Comparison of ENCODE assay signal across 9 cellular contexts in the genomic region with DNA sequence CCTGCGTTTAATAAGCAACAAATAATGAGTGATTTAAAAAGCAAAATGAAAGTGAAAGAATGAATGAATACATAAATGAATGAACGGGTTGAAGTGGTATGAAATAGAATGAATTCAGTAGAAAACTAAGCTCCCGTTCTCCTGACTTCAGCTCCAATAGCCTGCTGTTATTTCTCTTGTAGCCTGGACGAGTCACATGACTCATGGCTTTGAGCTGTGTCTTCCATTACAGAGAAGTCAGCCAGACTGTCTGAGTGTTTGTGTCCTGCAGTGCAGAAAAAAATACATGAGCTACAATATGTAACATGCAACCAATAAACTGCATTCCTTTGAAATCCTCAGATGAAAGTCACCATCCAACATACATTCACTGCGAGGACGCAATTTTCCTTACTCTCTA. TPM values are rescaled to one million over a fixed set of nuclear protein-coding genes. Genes with fewer than 3 reads are reported as not detected.
DNase-seq lines count a peak whose midpoint lies in the region; ATAC-seq and TF ChIP-seq lines count a peak whose summit lies in the region.
"Had no signal": no experiment of that assay in that cellular context is flagged by ENCODE, and none has a peak within 500 bp of the region (broad histone marks: within the 10 kb centered on the region; RNA-seq: fewer than 3 reads in every experiment).

No MANE protein-coding gene starts in this region.

- no peaks in the 10 kb centered on the region for H3F3A ChIP-seq in Loucy (ENCODE audit: low read depth)

- peaks cover 10% of the 10 kb centered on the region for H3K4me1 ChIP-seq in Loucy (ENCODE audit: insufficient read depth, low read length, poor library complexity, severe bottlenecking)
- H3K4me1 ChIP-seq in gastroesophageal sphincter = no peaks in the 10 kb centered on the region

- no peak for ATAC-seq in gastroesophageal sphincter
- ATAC-seq in HG02759 (IDR thresholded peaks at IDR 0.05; ENCODE audit: unreplicated experiment) = no peak
- no peak for ATAC-seq in GM18502 (IDR thresholded peaks at IDR 0.05; ENCODE audit: poor library complexity, unreplicated experiment)

- no peak for TF ChIP-seq POLR2A in gastroesophageal sphincter (IDR thresholded peaks at IDR 0.05)

- H4K20me1 ChIP-seq in Loucy (ENCODE audit: insufficient read depth, low read length, poor library complexity, severe bottlenecking) = no peaks in the 10 kb centered on the region

- H3K27ac ChIP-seq in gastroesophageal sphincter = no peak overlapping the region
- H3K27ac ChIP-seq: esophagus squamous epithelium had no signal

- TF ChIP-seq EP300 in gastroesophageal sphincter (IDR thresholded peaks at IDR 0.05) = no peak

- H3K9me3 ChIP-seq in Loucy (ENCODE audit: insufficient read depth, low read depth, low read length) = no peaks in the 10 kb centered on the region
- H3K9me3 ChIP-seq in gastroesophageal sphincter = no peaks in the 10 kb centered on the region
- H3K9me3 ChIP-seq: esophagus squamous epithelium had no signal

- H3K36me3 ChIP-seq in Loucy (ENCODE audit: insufficient read depth, low read length) = no peaks in the 10 kb centered on the region
- no peaks in the 10 kb centered on the region for H3K36me3 ChIP-seq in gastroesophageal sphincter
- H3K36me3 ChIP-seq: esophagus squamous epithelium had no signal

- H3K4me2 ChIP-seq in Loucy (ENCODE audit: low read depth, low read length, poor library complexity, severe bottlenecking) = peak overlapping the region; percentile 50

- peak overlapping the region; percentile 22 for H3K4me3 ChIP-seq in Loucy (ENCODE audit: low read length, poor library complexity, severe bottlenecking)
- no peak overlapping the region for H3K4me3 ChIP-seq in choroid plexus epithelial cell (ENCODE audit: low read depth, low read length)
- H3K4me3 ChIP-seq in gastroesophageal sphincter = no peak overlapping the region

- DNase-seq in AG08396 (ENCODE audit: low spot score) (peak; percentile 49), choroid plexus epithelial cell (ENCODE audit: low read depth) (peak; percentile 95), midbrain (lab: John Stamatoyannopoulos, UW) (peak; percentile 54), SKM-1 (lab: John Stamatoyannopoulos, UW; ENCODE audit: unreplicated experiment) (no peak)
- DNase-seq: esophagus squamous epithelium had no signal

- H3K79me2 ChIP-seq in Loucy (ENCODE audit: insufficient read depth, low read length) = no peaks in the 10 kb centered on the region

- no peak overlapping the region for H3K9ac ChIP-seq in Loucy (ENCODE audit: low read depth, low read length, poor library complexity, severe bottlenecking)

- H3K9me2 ChIP-seq in Loucy (replicated peaks; ENCODE audit: low read depth, low read length) = no peaks in the 10 kb centered on the region

- peak overlapping the region; percentile 96 for H2AFZ ChIP-seq in Loucy (ENCODE audit: low read length)

- no peaks in the 10 kb centered on the region for H3K27me3 ChIP-seq in Loucy (ENCODE audit: insufficient read depth, low read length, poor library complexity, severe bottlenecking)
- H3K27me3 ChIP-seq in gastroesophageal sphincter = no peaks in the 10 kb centered on the region
- H3K27me3 ChIP-seq: esophagus squamous epithelium had no signal

- WGBS in gastroesophageal sphincter (ENCODE audit: low coverage in 1 of 2), 2 donors = 30 to 36% methylated on average over 6 of the region's 6 CpGs

- TF ChIP-seq CTCF in Loucy (conservative IDR thresholded peaks at IDR 0.05; ENCODE audit: low read length) (no peak), choroid plexus epithelial cell (conservative IDR thresholded peaks at IDR 0.05; ENCODE audit: low read depth, low read length) (no peak), gastroesophageal sphincter (IDR thresholded peaks at IDR 0.05) (no peak)

RNA-seq across cellular contexts. Expression of gene SCG2, which starts 21.2 kb away (rescaled TPM):
- total RNA-seq in gastroesophageal sphincter = 1 to 10 TPM in 3 of 4 donors, under 1 TPM in 1; 0.78 to 8.4 (median 3.5) TPM
